Comparison of ENCODE assay signal across 8 cellular contexts in genomic region chr4:2793578-2793919, GRCh38. TPM values are rescaled to one million over a fixed set of nuclear protein-coding genes. Genes with fewer than 3 reads are reported as not detected.
A peak's percentile ranks its signal among the peaks of the same experiment; 100 is the strongest.
DNase-seq lines count a peak whose midpoint lies in the region; ATAC-seq and TF ChIP-seq lines count a peak whose summit lies in the region.

No MANE protein-coding gene starts in this region.

- peak; percentile 30 to 44 for ATAC-seq in activated CD4-positive, CD25-positive, alpha-beta regulatory T cell treated with anti-CD3 and anti-CD28 coated beads, Interleukin-2, amount 50 U/mL, for 24 hours
- ATAC-seq in natural killer cell = peak in 1 of 3 donors; percentile 28
- no peak for ATAC-seq in HG03442 (IDR thresholded peaks at IDR 0.05; ENCODE audit: unreplicated experiment)

- no peaks in the 10 kb centered on the region for H3K27me3 Mint-ChIP-seq in T-helper 1 cell treated with Interleukin-12 subunit alpha and Interleukin-12 subunit beta and Interleukin-4 antibody, amounts not matched to agents 30 μg/mL and 1 μg/mL, for 36 hours (ENCODE audit: low read depth)
- H3K27me3 Mint-ChIP-seq in natural killer cell (ENCODE audit: low read depth in 2 of 2) = no peaks in the 10 kb centered on the region

- intact Hi-C loops in natural killer cell (cut with micrococcal nuclease) = no loop called here

- peaks cover 35% of the 10 kb centered on the region for H3K4me1 Mint-ChIP-seq in T-helper 1 cell treated with Interleukin-12 subunit alpha and Interleukin-12 subunit beta and Interleukin-4 antibody, amounts not matched to agents 30 μg/mL and 1 μg/mL, for 36 hours (ENCODE audit: low read depth)
- H3K4me1 Mint-ChIP-seq in natural killer cell = peaks cover 21 to 68% of the 10 kb centered on the region in 2 donors

- H3K9me3 Mint-ChIP-seq in T-helper 1 cell treated with Interleukin-12 subunit alpha and Interleukin-12 subunit beta and Interleukin-4 antibody, amounts not matched to agents 30 μg/mL and 1 μg/mL, for 36 hours = no peaks in the 10 kb centered on the region
- H3K9me3 Mint-ChIP-seq in natural killer cell = no peaks in the 10 kb centered on the region

- H3K27ac Mint-ChIP-seq in T-helper 1 cell treated with Interleukin-12 subunit alpha and Interleukin-12 subunit beta and Interleukin-4 antibody, amounts not matched to agents 30 μg/mL and 1 μg/mL, for 36 hours = peak overlapping the region; percentile 82
- peak overlapping the region in 1 of 2 donors; percentile 78 for H3K27ac Mint-ChIP-seq in natural killer cell

- TF ChIP-seq CTCF in natural killer cell (IDR thresholded peaks at IDR 0.05) = no peak

- DNase-seq in T-helper 1 cell (no peak), epithelial cell of prostate (ENCODE audit: low read depth, low spot score) (no peak), natural killer cell (peak; percentile 20), NCI-H345 treated with DMSO at 0.1 percent for 48 hours (lab: John Stamatoyannopoulos, UW; ENCODE audit: unreplicated experiment) (no peak), NCI-H2029 (lab: John Stamatoyannopoulos, UW) (no peak)

- H3K4me3 Mint-ChIP-seq in T-helper 1 cell treated with Interleukin-12 subunit alpha and Interleukin-12 subunit beta and Interleukin-4 antibody, amounts not matched to agents 30 μg/mL and 1 μg/mL, for 36 hours = peak overlapping the region; percentile 86
- peak overlapping the region; percentile 79 for H3K4me3 Mint-ChIP-seq in natural killer cell

- H3K27ac ChIP-seq in epithelial cell of prostate = peak overlapping the region; percentile 83

- no peaks in the 10 kb centered on the region for H3K36me3 Mint-ChIP-seq in T-helper 1 cell treated with Interleukin-12 subunit alpha and Interleukin-12 subunit beta and Interleukin-4 antibody, amounts not matched to agents 30 μg/mL and 1 μg/mL, for 36 hours (ENCODE audit: low read depth)
- no peaks in the 10 kb centered on the region for H3K36me3 Mint-ChIP-seq in natural killer cell

RNA-seq across cellular contexts. Expression of gene SH3BP2, which starts 0.7 kb away (rescaled TPM):
- 100 to 1,000 TPM; 213 to 283 (median 221) TPM for total RNA-seq in natural killer cell

RNA-seq across cellular contexts. Expression of gene TNIP2, which starts 37.4 kb away (rescaled TPM):
- 10 to 100 TPM; 35.6 to 53.9 (median 41.6) TPM for total RNA-seq in natural killer cell

RNA-seq across cellular contexts. Expression of gene ADD1, which starts 50.1 kb away (rescaled TPM):
- 100 to 1,000 TPM; 383 to 465 (median 452) TPM for total RNA-seq in natural killer cell
